17 cellular contexts compared by ENCODE assay signal in genomic region chr17:78710607-78711006, GRCh38.
DNase-seq lines count a peak whose midpoint lies in the region; ATAC-seq, FAIRE-seq and TF ChIP-seq lines count a peak whose summit lies in the region.
"Had no signal": no experiment of that assay in that cellular context is flagged by ENCODE, and none has a peak within 500 bp of the region (broad histone marks: within the 10 kb centered on the region; RNA-seq: fewer than 3 reads in every experiment).

No MANE protein-coding gene starts in this region.

- no peak for TF ChIP-seq CTCF in HEK293 (tag by site-specific recombination; IDR thresholded peaks at IDR 0.05)

- peaks cover 18% of the 10 kb centered on the region for H3K4me1 ChIP-seq in HEK293 (ENCODE audit: control insufficient read depth, insufficient read depth, low read length)

- H3K9me3 Mint-ChIP-seq in activated CD8-positive, alpha-beta memory T cell treated with anti-CD3 and anti-CD28 coated beads, Interleukin-2, amount 10 ng/mL, durations not matched to agents 7 days and 5 days (ENCODE audit: low read depth), result no peaks in the 10 kb centered on the region
- H3K9me3 Mint-ChIP-seq in activated naive CD8-positive, alpha-beta T cell treated with anti-CD3 and anti-CD28 coated beads for 36 hours, result no peaks in the 10 kb centered on the region
- H3K9me3 Mint-ChIP-seq in stimulated activated effector memory CD8-positive, alpha-beta T cell treated with anti-CD3 and anti-CD28 coated beads, Interleukin-12 subunit alpha, Interleukin-12 subunit beta, amount 100 ng/mL, for 72 hours, result no peaks in the 10 kb centered on the region
- H3K9me3 Mint-ChIP-seq: nephron progenitor cell had no signal

- no peak for FAIRE-seq in RCC 7860 (lab: Jason Lieb, UNC)

- peak overlapping the region; percentile 75 for H3K27ac Mint-ChIP-seq in activated CD8-positive, alpha-beta memory T cell treated with anti-CD3 and anti-CD28 coated beads, Interleukin-2, amount 10 ng/mL, durations not matched to agents 7 days and 5 days
- peak overlapping the region; percentile 89 for H3K27ac Mint-ChIP-seq in activated naive CD8-positive, alpha-beta T cell treated with anti-CD3 and anti-CD28 coated beads for 36 hours
- H3K27ac Mint-ChIP-seq in stimulated activated effector memory CD8-positive, alpha-beta T cell treated with anti-CD3 and anti-CD28 coated beads, Interleukin-12 subunit alpha, Interleukin-12 subunit beta, amount 100 ng/mL, for 72 hours, result peak overlapping the region; percentile 55
- H3K27ac Mint-ChIP-seq: nephron progenitor cell had no signal

- H3K27me3 Mint-ChIP-seq in activated CD8-positive, alpha-beta memory T cell treated with anti-CD3 and anti-CD28 coated beads, Interleukin-2, amount 10 ng/mL, durations not matched to agents 7 days and 5 days, result no peaks in the 10 kb centered on the region
- H3K27me3 Mint-ChIP-seq in activated naive CD8-positive, alpha-beta T cell treated with anti-CD3 and anti-CD28 coated beads for 36 hours, result no peaks in the 10 kb centered on the region

- no peaks in the 10 kb centered on the region for H3K9me3 ChIP-seq in HEK293 (ENCODE audit: control insufficient read depth, insufficient read depth, low read depth, low read length)
- H3K9me3 ChIP-seq: heart left ventricle, transverse colon had no signal

- DNase-seq in activated CD8-positive, alpha-beta memory T cell treated with anti-CD3 and anti-CD28 coated beads, Interleukin-2, amount 10 ng/mL, durations not matched to agents 7 days and 5 days, result no peak
- DNase-seq in activated CD8-positive, alpha-beta memory T cell treated with anti-CD3 and anti-CD28 coated beads, Interleukin-2, amount 50 U/mL, for 48 hours, result no peak
- DNase-seq in activated naive CD8-positive, alpha-beta T cell treated with anti-CD3 and anti-CD28 coated beads for 36 hours, result no peak
- no peak for DNase-seq in stimulated activated effector memory CD8-positive, alpha-beta T cell treated with anti-CD3 and anti-CD28 coated beads, Interleukin-12 subunit alpha, Interleukin-12 subunit beta, amount 100 ng/mL, for 72 hours (ENCODE audit: low spot score in 2 of 2)
- no peak for DNase-seq in pons (ENCODE audit: low spot score)
- DNase-seq in RCC 7860 (ENCODE audit: low spot score), result no peak
- DNase-seq: activated T-cell treated with anti-CD3 and anti-CD28 coated beads, Interleukin-2, amount 50 U/mL, for 1 hour; heart left ventricle; NCI-H1930; NCI-H446; nephron progenitor cell; Right ventricle myocardium superior; transverse colon had no signal

- POLR2A ChIA-PET in HEK293 (lab: Yijun Ruan, JAX), result no interaction called here

- H3K36me3 ChIP-seq in HEK293 (ENCODE audit: control insufficient read depth in 2 of 2, insufficient read depth in 1 of 2, low read length in 2 of 2), result peaks cover 0 to 11% of the 10 kb centered on the region in 2 experiments; a peak in 1 of 3 replicates

- CTCF ChIA-PET in activated CD8-positive, alpha-beta memory T cell treated with anti-CD3 and anti-CD28 coated beads, Interleukin-2, amount 10 ng/mL, durations not matched to agents 7 days and 5 days (lab: Charles Lee), result interaction anchor here (0.9 to 2.8 kb wide), 6 partner anchors 12 to 350 kb away, joined by 3 to 11 read pairs (median 4); no protein-coding TSS in a partner anchor
- CTCF ChIA-PET in HEK293 (lab: Yijun Ruan, JAX), result interaction anchor here (0.6 to 8.2 kb wide), 11 partner anchors 19 to 595 kb away, joined by 3 to 157 read pairs (median 6); no protein-coding TSS in a partner anchor

- no peak overlapping the region for H3K4me3 ChIP-seq in HEK293 (ENCODE audit: low read depth, low read length)
- H3K4me3 ChIP-seq: heart left ventricle, lung, transverse colon had no signal

- peaks cover 16% of the 10 kb centered on the region for H3K36me3 Mint-ChIP-seq in activated CD8-positive, alpha-beta memory T cell treated with anti-CD3 and anti-CD28 coated beads, Interleukin-2, amount 10 ng/mL, durations not matched to agents 7 days and 5 days
- H3K36me3 Mint-ChIP-seq in activated naive CD8-positive, alpha-beta T cell treated with anti-CD3 and anti-CD28 coated beads for 36 hours, result peaks cover 33% of the 10 kb centered on the region
- H3K36me3 Mint-ChIP-seq in stimulated activated effector memory CD8-positive, alpha-beta T cell treated with anti-CD3 and anti-CD28 coated beads, Interleukin-12 subunit alpha, Interleukin-12 subunit beta, amount 100 ng/mL, for 72 hours, result peaks cover 77% of the 10 kb centered on the region

- peak overlapping the region; percentile 8 for H3K4me3 Mint-ChIP-seq in activated CD8-positive, alpha-beta memory T cell treated with anti-CD3 and anti-CD28 coated beads, Interleukin-2, amount 10 ng/mL, durations not matched to agents 7 days and 5 days
- no peak overlapping the region for H3K4me3 Mint-ChIP-seq in activated naive CD8-positive, alpha-beta T cell treated with anti-CD3 and anti-CD28 coated beads for 36 hours
- peak overlapping the region; percentile 49 for H3K4me3 Mint-ChIP-seq in stimulated activated effector memory CD8-positive, alpha-beta T cell treated with anti-CD3 and anti-CD28 coated beads, Interleukin-12 subunit alpha, Interleukin-12 subunit beta, amount 100 ng/mL, for 72 hours
- H3K4me3 Mint-ChIP-seq: nephron progenitor cell had no signal

- H3K27ac ChIP-seq in HEK293 (ENCODE audit: extremely low read depth, low read depth, low read length), result no peak overlapping the region
- H3K27ac ChIP-seq: heart left ventricle, transverse colon had no signal

- ATAC-seq in activated CD8-positive, alpha-beta memory T cell treated with anti-CD3 and anti-CD28 coated beads, Interleukin-2, amount 10 ng/mL, durations not matched to agents 7 days and 5 days, result no peak
- no peak for ATAC-seq in stimulated activated effector memory CD8-positive, alpha-beta T cell treated with anti-CD3 and anti-CD28 coated beads, Interleukin-12 subunit alpha, Interleukin-12 subunit beta, amount 100 ng/mL, for 72 hours
- no peak for ATAC-seq in GM19351 (IDR thresholded peaks at IDR 0.05; ENCODE audit: unreplicated experiment)
- ATAC-seq: activated CD4-positive, CD25-positive, alpha-beta regulatory T cell treated with anti-CD3 and anti-CD28 coated beads, Interleukin-2, amount 50 U/mL, for 24 hours; heart left ventricle had no signal

- H3K4me1 Mint-ChIP-seq in activated CD8-positive, alpha-beta memory T cell treated with anti-CD3 and anti-CD28 coated beads, Interleukin-2, amount 10 ng/mL, durations not matched to agents 7 days and 5 days, result peaks cover 66% of the 10 kb centered on the region
- H3K4me1 Mint-ChIP-seq in activated naive CD8-positive, alpha-beta T cell treated with anti-CD3 and anti-CD28 coated beads for 36 hours, result peaks cover 73% of the 10 kb centered on the region
- peaks cover 56% of the 10 kb centered on the region for H3K4me1 Mint-ChIP-seq in stimulated activated effector memory CD8-positive, alpha-beta T cell treated with anti-CD3 and anti-CD28 coated beads, Interleukin-12 subunit alpha, Interleukin-12 subunit beta, amount 100 ng/mL, for 72 hours

TF ChIP-seq in HEK293, 187 proteins besides CTCF, POLR2A, EP300 and RAD21:
- TF ChIP-seq SCRT2 (tag by site-specific recombination; IDR thresholded peaks at IDR 0.05), result no peak
- TF ChIP-seq ZFP69B (tag by site-specific recombination; IDR thresholded peaks at IDR 0.05), result peak; percentile 35; the same call in 1 of the 2 replicates
- TF ChIP-seq ZNF549 (tag by site-specific recombination; IDR thresholded peaks at IDR 0.05), result no peak
- TF ChIP-seq ZNF302 (tag by site-specific recombination; IDR thresholded peaks at IDR 0.05; ENCODE audit: low read depth), result no peak
- no peak for TF ChIP-seq RBAK (tag by site-specific recombination; IDR thresholded peaks at IDR 0.05)
- TF ChIP-seq, protein P1, sequence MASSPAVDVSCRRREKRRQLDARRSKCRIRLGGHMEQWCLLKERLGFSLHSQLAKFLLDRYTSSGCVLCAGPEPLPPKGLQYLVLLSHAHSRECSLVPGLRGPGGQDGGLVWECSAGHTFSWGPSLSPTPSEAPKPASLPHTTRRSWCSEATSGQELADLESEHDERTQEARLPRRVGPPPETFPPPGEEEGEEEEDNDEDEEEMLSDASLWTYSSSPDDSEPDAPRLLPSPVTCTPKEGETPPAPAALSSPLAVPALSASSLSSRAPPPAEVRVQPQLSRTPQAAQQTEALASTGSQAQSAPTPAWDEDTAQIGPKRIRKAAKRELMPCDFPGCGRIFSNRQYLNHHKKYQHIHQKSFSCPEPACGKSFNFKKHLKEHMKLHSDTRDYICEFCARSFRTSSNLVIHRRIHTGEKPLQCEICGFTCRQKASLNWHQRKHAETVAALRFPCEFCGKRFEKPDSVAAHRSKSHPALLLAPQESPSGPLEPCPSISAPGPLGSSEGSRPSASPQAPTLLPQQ (tag by site-specific recombination; IDR thresholded peaks at IDR 0.05), result 0 out of 2 replicates have a peak, but pooled peaks have one; percentile 35
- no peak for TF ChIP-seq ZNF146 (tag by site-specific recombination; IDR thresholded peaks at IDR 0.05)
TF ChIP-seq in HEK293: peak in this region for 2.
